ENCODE assay signal across 8 cellular contexts in genomic region chr16:68005786-68006286, GRCh38. TPM values are rescaled to one million over a fixed set of nuclear protein-coding genes. Genes with fewer than 3 reads are reported as not detected.
A peak's percentile ranks its signal among the peaks of the same experiment; 100 is the strongest.
DNase-seq lines count a peak whose midpoint lies in the region; ATAC-seq lines count a peak whose summit lies in the region.

No MANE protein-coding gene starts in this region.

- intact Hi-C loops in Right ventricle myocardium inferior (cut with DNase I), result no loop called here

- no peak overlapping the region for H3K4me3 ChIP-seq in skin epidermis

- DNase-seq in Kasumi-1 (lab: John Stamatoyannopoulos, UW) (peak; percentile 69 to 72), Right ventricle myocardium inferior (ENCODE audit: missing footprints) (no peak), NCI-H345 (lab: John Stamatoyannopoulos, UW) (no peak), NCI-H128 (lab: John Stamatoyannopoulos, UW; ENCODE audit: unreplicated experiment) (no peak)
- DNase-seq in activated CD8-positive, alpha-beta memory T cell treated with anti-CD3 and anti-CD28 coated beads, Interleukin-2, amount 50 U/mL, for 1 hour (ENCODE audit: extremely low read depth), result peak; percentile 24

- H3K27ac ChIP-seq in skin epidermis, result peak overlapping the region; percentile 46 to 97 (median 85)

- ATAC-seq in Right ventricle myocardium inferior, result peak; percentile 77
- ATAC-seq in HG03196 (IDR thresholded peaks at IDR 0.05; ENCODE audit: unreplicated experiment), result no peak
- no peak for ATAC-seq in GM21423 (IDR thresholded peaks at IDR 0.05; ENCODE audit: unreplicated experiment)

RNA-seq across cellular contexts. Expression of gene DPEP2, which starts 6.6 kb away (rescaled TPM):
- total RNA-seq in Right ventricle myocardium inferior, result 0.87 TPM

RNA-seq across cellular contexts. Expression of gene DPEP2NB, which starts 9.9 kb away (rescaled TPM):
- not detected for total RNA-seq in Right ventricle myocardium inferior

RNA-seq across cellular contexts. Expression of gene DDX28, which starts 17.2 kb away (rescaled TPM):
- 7.5 TPM for total RNA-seq in Right ventricle myocardium inferior

RNA-seq across cellular contexts. Expression of gene DUS2, which starts 17.2 kb away (rescaled TPM):
- 7.0 TPM for total RNA-seq in Right ventricle myocardium inferior

RNA-seq across cellular contexts. Expression of gene DPEP3, which starts 25.5 kb away (rescaled TPM):
- not detected for total RNA-seq in Right ventricle myocardium inferior

Comparison
In these comparisons a context has a peak if more than half of its experiments do, and no peak if none do; other contexts are left out.
1. DNase-seq: peak in Kasumi-1 (2 of 2) and activated CD8-positive, alpha-beta memory T cell treated with anti-CD3 and anti-CD28 coated beads, Interleukin-2, amount 50 U/mL, for 1 hour (single experiment); none in Right ventricle myocardium inferior (single experiment), NCI-H345 (single experiment) and NCI-H128 (single experiment).